In genomic region chr6:48084201-48084600, GRCh38 we compare ENCODE assay signal across 18 cellular contexts. TPM values are rescaled to one million over a fixed set of nuclear protein-coding genes. Genes with fewer than 3 reads are reported as not detected.
DNase-seq lines count a peak whose midpoint lies in the region; FAIRE-seq and TF ChIP-seq lines count a peak whose summit lies in the region.
"Had no signal": no experiment of that assay in that cellular context is flagged by ENCODE, and none has a peak within 500 bp of the region (broad histone marks: within the 10 kb centered on the region; RNA-seq: fewer than 3 reads in every experiment).

No MANE protein-coding gene starts in this region.

- H3K4me1 ChIP-seq in adipocyte (ENCODE audit: control insufficient read depth, insufficient read depth, low read length): peaks cover 18% of the 10 kb centered on the region
- H3K4me1 ChIP-seq in osteoblast (ENCODE audit: insufficient read depth, low read length): no peaks in the 10 kb centered on the region
- no peaks in the 10 kb centered on the region for H3K4me1 ChIP-seq in kidney (ENCODE audit: control insufficient read depth in 1 of 2, insufficient read depth in 1 of 2, low read depth in 1 of 2, low read length in 2 of 2)
- H3K4me1 ChIP-seq: A549, BE2C had no signal

- H3K9ac ChIP-seq in adipocyte (ENCODE audit: low read length) (no peak overlapping the region), kidney (ENCODE audit: low read length in 2 of 2) (no peak overlapping the region)

- H2AFZ ChIP-seq in osteoblast (ENCODE audit: low read length): no peak overlapping the region

- peak; percentile 56 for DNase-seq in HCEC 1CT
- DNase-seq in adipocyte (ENCODE audit: low read depth): peak; percentile 59
- DNase-seq in fibroblast of peridontal ligament (ENCODE audit: extremely low read depth): peak; percentile 41
- peak; percentile 19 for DNase-seq in osteoblast (ENCODE audit: insufficient read length, low spot score, missing footprints)
- no peak for DNase-seq in Kasumi-1 (lab: John Stamatoyannopoulos, UW)
- no peak for DNase-seq in OCI-M2 (lab: John Stamatoyannopoulos, UW; ENCODE audit: unreplicated experiment)
- no peak for DNase-seq in kidney
- DNase-seq in GM19239 (ENCODE audit: insufficient read length, low spot score): no peak
- DNase-seq: BE2C; CD4-positive, alpha-beta memory T cell; DMS153; DND-41; GDM1; GOT3; H9 had no signal

- H3K9me3 ChIP-seq in adipocyte (ENCODE audit: control insufficient read depth, low read length): no peaks in the 10 kb centered on the region
- no peaks in the 10 kb centered on the region for H3K9me3 ChIP-seq in osteoblast (ENCODE audit: low read depth, low read length)
- no peaks in the 10 kb centered on the region for H3K9me3 ChIP-seq in kidney (ENCODE audit: control insufficient read depth in 1 of 2, low read length in 2 of 2)
- H3K9me3 ChIP-seq: A549, BE2C had no signal

- H3K27me3 ChIP-seq in adipocyte (replicated peaks; ENCODE audit: control insufficient read depth, insufficient read depth, low read length) (no peaks in the 10 kb centered on the region), osteoblast (ENCODE audit: insufficient read depth, low read length) (no peaks in the 10 kb centered on the region)
- H3K27me3 ChIP-seq: BE2C had no signal

- no peak for FAIRE-seq in kidney (lab: Jason Lieb, UNC)
- FAIRE-seq in GM19239 (lab: Jason Lieb, UNC): no peak
- FAIRE-seq: A549, K562 had no signal

- no peaks in the 10 kb centered on the region for H3K79me2 ChIP-seq in osteoblast (ENCODE audit: insufficient read depth, low read length)

- H3K27ac ChIP-seq in osteoblast (ENCODE audit: low read depth, low read length): no peak overlapping the region
- H3K27ac ChIP-seq in kidney (ENCODE audit: low read depth in 2 of 2, low read length in 2 of 2): no peak overlapping the region
- H3K27ac ChIP-seq: A549, C4-2B had no signal

- H4K20me1 ChIP-seq in osteoblast (ENCODE audit: insufficient read depth, low read length): no peaks in the 10 kb centered on the region

- H3K4me2 ChIP-seq in osteoblast (ENCODE audit: insufficient read depth, low read length): no peak overlapping the region
- H3K4me2 ChIP-seq: A549 had no signal

- TF ChIP-seq CTCF in osteoblast (IDR thresholded peaks at IDR 0.05; ENCODE audit: extremely low read depth, low read depth, low read length) (no peak), kidney (IDR thresholded peaks at IDR 0.05; ENCODE audit: borderline replicate concordance, extremely low read depth, insufficient read depth) (no peak)

- H3K4me3 ChIP-seq in adipocyte (ENCODE audit: low read length) (no peak overlapping the region), osteoblast (ENCODE audit: insufficient read depth, low read length) (no peak overlapping the region), kidney (ENCODE audit: low read length in 2 of 2) (no peak overlapping the region)
- H3K4me3 ChIP-seq: A549, K562 had no signal

- H3K36me3 ChIP-seq in adipocyte (ENCODE audit: control insufficient read depth, insufficient read depth, low read length, severe bottlenecking) (no peaks in the 10 kb centered on the region), osteoblast (ENCODE audit: insufficient read depth, low read length) (no peaks in the 10 kb centered on the region), kidney (ENCODE audit: control insufficient read depth in 1 of 2, insufficient read depth in 2 of 2, low read length in 2 of 2) (no peaks in the 10 kb centered on the region)
- H3K36me3 ChIP-seq: BE2C had no signal

- intact Hi-C loops in kidney (cut with DNase I): no loop called here

RNA-seq across cellular contexts. Expression of gene PTCHD4, which starts 26.8 kb away (rescaled TPM):
- 6.5 and 9.7 TPM in 2 replicates for total RNA-seq in osteoblast
- 1.7 TPM for total RNA-seq in kidney
- polyA plus RNA-seq in kidney (ENCODE audit: insufficient read depth, low read depth, low replicate concordance): 0.24 TPM
- total RNA-seq: CD4-positive, alpha-beta memory T cell; K562 had no signal
- polyA plus RNA-seq: CD4-positive, alpha-beta memory T cell; K562 had no signal

Comparison
In these comparisons a context has a peak if more than half of its experiments do, and no peak if none do; other contexts are left out.
1. DNase-seq: peak in HCEC 1CT (single experiment), adipocyte (single experiment), fibroblast of peridontal ligament (single experiment) and osteoblast (single experiment); none in Kasumi-1 (0 of 2), OCI-M2 (single experiment), kidney (single experiment) and GM19239 (single experiment).